18 cellular contexts compared by ENCODE assay signal in genomic region chr20:1371830-1372539, GRCh38. TPM values are rescaled to one million over a fixed set of nuclear protein-coding genes. Genes with fewer than 3 reads are reported as not detected.
DNase-seq lines count a peak whose midpoint lies in the region; ATAC-seq lines count a peak whose summit lies in the region.
"Had no signal": no experiment of that assay in that cellular context is flagged by ENCODE, and none has a peak within 500 bp of the region (broad histone marks: within the 10 kb centered on the region; RNA-seq: fewer than 3 reads in every experiment).

No MANE protein-coding gene starts in this region.

- no peaks in the 10 kb centered on the region for H3K27me3 ChIP-seq in ACC112 (ENCODE audit: insufficient read depth, low read length)
- no peaks in the 10 kb centered on the region for H3K27me3 ChIP-seq in CD4-positive, alpha-beta memory T cell (ENCODE audit: insufficient read depth, low read length)
- H3K27me3 ChIP-seq: ascending aorta, uterus had no signal

- CTCF ChIA-PET in CD4-positive, alpha-beta memory T cell (lab: Charles Lee; ENCODE audit: partially characterized antibody), result no interaction called here

- peaks cover 17% of the 10 kb centered on the region; the same call in 1 of the 2 replicates for H3K36me3 ChIP-seq in ACC112 (ENCODE audit: insufficient read depth, low read length)
- peaks cover 37% of the 10 kb centered on the region for H3K36me3 ChIP-seq in CD4-positive, alpha-beta memory T cell (ENCODE audit: insufficient read depth, low read length)
- H3K36me3 ChIP-seq: uterus had no signal

- no peak overlapping the region for H3K4me3 Mint-ChIP-seq in CD4-positive, alpha-beta memory T cell
- H3K4me3 Mint-ChIP-seq in activated naive CD8-positive, alpha-beta T cell, result no peak overlapping the region
- no peak overlapping the region for H3K4me3 Mint-ChIP-seq in naive thymus-derived CD8-positive, alpha-beta T cell
- H3K4me3 Mint-ChIP-seq: B cell; dendritic cell treated with granulocyte-macrophage colony-stimulating factor and Interleukin-4, amounts not matched to agents 40 ng/mL and 50 ng/mL, for 4 days; nephron progenitor cell had no signal

- intact Hi-C loops in CD4-positive, alpha-beta memory T cell (cut with micrococcal nuclease), result no loop called here

- no peak for ATAC-seq in naive thymus-derived CD8-positive, alpha-beta T cell
- ATAC-seq in HG03457 (IDR thresholded peaks at IDR 0.05; ENCODE audit: unreplicated experiment), result no peak
- ATAC-seq: activated CD4-positive, CD25-positive, alpha-beta regulatory T cell treated with anti-CD3 and anti-CD28 coated beads, Interleukin-2, amount 50 U/mL, for 24 hours; left colon had no signal

- no peaks in the 10 kb centered on the region for H3K9me3 ChIP-seq in CD4-positive, alpha-beta memory T cell (ENCODE audit: control insufficient read depth in 1 of 2, low read length in 2 of 2)
- H3K9me3 ChIP-seq: ascending aorta, uterus had no signal

- POLR2A ChIA-PET in CD4-positive, alpha-beta memory T cell (lab: Charles Lee; ENCODE audit: partially characterized antibody), result no interaction called here
- POLR2A ChIA-PET in naive thymus-derived CD8-positive, alpha-beta T cell (lab: Charles Lee), result interaction anchor here (1.4 kb wide), 1 partner anchor 17 kb away, joined by 6 read pairs; no protein-coding TSS in a partner anchor

- H3K27me3 Mint-ChIP-seq in CD4-positive, alpha-beta memory T cell, result no peaks in the 10 kb centered on the region
- H3K27me3 Mint-ChIP-seq in activated naive CD8-positive, alpha-beta T cell, result no peaks in the 10 kb centered on the region
- H3K27me3 Mint-ChIP-seq in naive thymus-derived CD8-positive, alpha-beta T cell, result no peaks in the 10 kb centered on the region
- H3K27me3 Mint-ChIP-seq: B cell; dendritic cell treated with granulocyte-macrophage colony-stimulating factor and Interleukin-4, amounts not matched to agents 40 ng/mL and 50 ng/mL, for 4 days had no signal

- peaks cover 44 to 78% of the 10 kb centered on the region in 2 donors for H3K36me3 Mint-ChIP-seq in CD4-positive, alpha-beta memory T cell
- H3K36me3 Mint-ChIP-seq in activated naive CD8-positive, alpha-beta T cell, result peaks cover 16% of the 10 kb centered on the region
- peaks cover 0 to 86% (median 21%) of the 10 kb centered on the region in 3 donors for H3K36me3 Mint-ChIP-seq in naive thymus-derived CD8-positive, alpha-beta T cell

- H3K4me3 ChIP-seq in ACC112 (ENCODE audit: low read depth, low read length), result no peak overlapping the region
- no peak overlapping the region for H3K4me3 ChIP-seq in CD4-positive, alpha-beta memory T cell (ENCODE audit: low read length in 2 of 2)
- H3K4me3 ChIP-seq: ascending aorta, uterus had no signal

- H3K4me1 Mint-ChIP-seq in CD4-positive, alpha-beta memory T cell, result peaks cover 18 to 57% (median 34%) of the 10 kb centered on the region in 4 donors
- H3K4me1 Mint-ChIP-seq in activated naive CD8-positive, alpha-beta T cell (ENCODE audit: low read depth), result peaks cover 52% of the 10 kb centered on the region
- peaks cover 29 to 56% (median 50%) of the 10 kb centered on the region in 4 donors for H3K4me1 Mint-ChIP-seq in naive thymus-derived CD8-positive, alpha-beta T cell

- H3K79me2 ChIP-seq in ACC112 (ENCODE audit: control insufficient read depth, insufficient read depth, low read length, unreplicated experiment), result peaks cover 69% of the 10 kb centered on the region

- DNase-seq in CD4-positive, alpha-beta memory T cell, result no peak
- DNase-seq in naive thymus-derived CD8-positive, alpha-beta T cell, result no peak
- DNase-seq in NCI-H1417 treated with DMSO at 0.1 percent for 48 hours (lab: John Stamatoyannopoulos, UW), result no peak
- no peak for DNase-seq in DMS53 treated with DMSO at 0.1 percent for 48 hours (lab: John Stamatoyannopoulos, UW; ENCODE audit: unreplicated experiment)
- DNase-seq: DND-41; left colon; NCI-H82; nephron progenitor cell; right cardiac atrium; stimulated activated CD4-positive, alpha-beta T cell treated with anti-CD3 and anti-CD28 coated beads, Interleukin-4, amount 100 ng/mL, for 1 hour; uterus had no signal

- peak overlapping the region; percentile 67 for H3K27ac ChIP-seq in ACC112 (ENCODE audit: low read depth, low read length)
- no peak overlapping the region for H3K27ac ChIP-seq in CD4-positive, alpha-beta memory T cell (ENCODE audit: low read depth, low read length)

- peaks cover 0 to 2% (median 0%) of the 10 kb centered on the region in 8 donors for H3K9me3 Mint-ChIP-seq in CD4-positive, alpha-beta memory T cell
- H3K9me3 Mint-ChIP-seq in activated naive CD8-positive, alpha-beta T cell (ENCODE audit: low read depth), result no peaks in the 10 kb centered on the region
- no peaks in the 10 kb centered on the region for H3K9me3 Mint-ChIP-seq in naive thymus-derived CD8-positive, alpha-beta T cell
- H3K9me3 Mint-ChIP-seq: dendritic cell treated with granulocyte-macrophage colony-stimulating factor and Interleukin-4, amounts not matched to agents 40 ng/mL and 50 ng/mL, for 4 days had no signal

- H3K27ac Mint-ChIP-seq in CD4-positive, alpha-beta memory T cell, result peak overlapping the region in 5 of 7 donors; percentile 13 to 77 (median 36)
- peak overlapping the region; percentile 54 for H3K27ac Mint-ChIP-seq in activated naive CD8-positive, alpha-beta T cell
- peak overlapping the region; percentile 15 to 80 (median 56) for H3K27ac Mint-ChIP-seq in naive thymus-derived CD8-positive, alpha-beta T cell
- H3K27ac Mint-ChIP-seq: B cell; dendritic cell treated with granulocyte-macrophage colony-stimulating factor and Interleukin-4, amounts not matched to agents 40 ng/mL and 50 ng/mL, for 4 days had no signal

- no peak overlapping the region for H2AFZ ChIP-seq in ACC112 (ENCODE audit: low read length, unreplicated experiment)

- peaks cover 64% of the 10 kb centered on the region for H3K4me1 ChIP-seq in ACC112 (ENCODE audit: control insufficient read depth, insufficient read depth, low read length, unreplicated experiment)
- H3K4me1 ChIP-seq in CD4-positive, alpha-beta memory T cell (ENCODE audit: insufficient read depth, low read length), result peaks cover 14% of the 10 kb centered on the region

RNA-seq across cellular contexts. Expression of gene FKBP1A, which starts 20.9 kb away (rescaled TPM):
- total RNA-seq in CD4-positive, alpha-beta memory T cell, result 10 to 100 TPM; 77.8 to 86.4 TPM
- polyA plus RNA-seq in CD4-positive, alpha-beta memory T cell, result 10 to 100 TPM; 47.0 to 62.2 TPM
- total RNA-seq in naive thymus-derived CD8-positive, alpha-beta T cell, result 10 to 100 TPM; 79.0 to 79.4 TPM
- 10 to 100 TPM; 47.2 to 50.4 (median 50.1) TPM for polyA plus RNA-seq in naive thymus-derived CD8-positive, alpha-beta T cell

RNA-seq across cellular contexts. Expression of gene SDCBP2, which starts 43.0 kb away (rescaled TPM):
- under 1 TPM; 0.61 to 0.94 TPM for total RNA-seq in CD4-positive, alpha-beta memory T cell
- polyA plus RNA-seq in CD4-positive, alpha-beta memory T cell, result 1 to 10 TPM; 1.5 to 2.2 TPM
- total RNA-seq in naive thymus-derived CD8-positive, alpha-beta T cell, result 1 to 10 TPM; 2.7 to 3.3 TPM
- polyA plus RNA-seq in naive thymus-derived CD8-positive, alpha-beta T cell, result 1 to 10 TPM in 1 of 3 donors, under 1 TPM in 2; 0.81 to 1.5 (median 0.98) TPM
- total RNA-seq: ascending aorta had no signal
